20 cellular contexts compared by ENCODE assay signal in the genomic region with DNA sequence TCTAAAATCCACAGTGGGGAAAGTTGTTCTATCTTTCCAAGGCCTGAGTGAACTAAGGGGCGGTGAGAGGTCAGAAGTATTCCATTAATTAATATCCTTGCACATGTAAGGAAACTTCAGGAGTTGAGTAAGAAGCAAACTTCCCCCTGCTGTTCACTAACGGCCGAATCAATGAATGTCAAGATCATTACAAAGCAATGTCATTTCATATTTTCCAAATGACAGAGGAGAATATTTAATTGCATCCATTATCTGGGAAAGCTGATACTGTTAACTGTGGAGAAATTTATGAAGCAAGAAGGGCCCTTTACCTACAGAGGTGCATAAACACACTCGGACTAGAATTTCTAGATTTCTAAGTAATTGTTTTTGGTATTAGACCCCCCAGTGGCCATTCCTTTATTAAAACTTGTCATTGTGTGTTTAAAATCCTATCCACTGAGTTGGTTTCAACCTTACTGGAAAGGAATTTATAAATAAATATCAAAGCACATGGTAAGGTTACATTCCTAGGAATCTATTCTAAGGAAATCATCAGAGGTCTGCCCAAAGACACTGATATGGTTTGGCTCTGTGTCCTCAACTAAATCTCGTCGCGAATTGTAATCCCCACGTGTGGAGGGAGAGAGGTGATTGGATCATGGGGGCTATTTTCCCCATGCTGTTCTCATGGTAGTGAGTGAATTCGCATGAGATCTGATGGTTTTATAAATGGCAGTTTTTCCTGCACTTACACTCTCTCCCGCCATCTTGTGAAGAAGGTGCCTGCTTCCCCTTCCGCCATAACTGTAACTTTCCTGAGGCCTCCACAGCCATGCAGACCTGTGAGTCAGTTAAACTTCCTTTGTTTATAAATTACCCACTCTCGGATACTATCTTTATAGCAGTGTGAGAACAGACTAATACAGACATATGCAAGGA. TPM values are rescaled to one million over a fixed set of nuclear protein-coding genes. Genes with fewer than 3 reads are reported as not detected.
A peak's percentile ranks its signal among the peaks of the same experiment; 100 is the strongest.
DNase-seq lines count a peak whose midpoint lies in the region; TF ChIP-seq lines count a peak whose summit lies in the region.
"Had no signal": no experiment of that assay in that cellular context is flagged by ENCODE, and none has a peak within 500 bp of the region (broad histone marks: within the 10 kb centered on the region; RNA-seq: fewer than 3 reads in every experiment).

No MANE protein-coding gene starts in this region.

- intact Hi-C loops in transverse colon (cut with DNase I; ENCODE audit: low total_unique reads), result no loop called here

- WGBS in endodermal cell (ENCODE audit: insufficient coverage in 1 of 2, insufficient read length in 1 of 2), 2 experiments, result 90 to 93% methylated on average over 9 to 12 of the region's 12 CpGs
- 80 to 92% methylated on average over 7 to 12 of the region's 12 CpGs for WGBS in transverse colon (ENCODE audit: low coverage in 1 of 2), 2 donors

- H3K9ac ChIP-seq in endodermal cell (ENCODE audit: extremely low read depth, low read length, poor library complexity, severe bottlenecking), result no peak overlapping the region
- H3K9ac ChIP-seq: BLaER1 treated with 17β-estradiol and CSF1 and Interleukin-3, amounts not matched to agents 10 nM and 100 nM had no signal

- H3K27ac Mint-ChIP-seq in endodermal cell, result no peak overlapping the region
- H3K27ac Mint-ChIP-seq: activated CD4-positive, alpha-beta T cell treated with anti-CD3 and anti-CD28 coated beads, Interleukin-2, amount 10 ng/mL, durations not matched to agents 7 days and 5 days; activated T-helper 1 cell treated with anti-CD3 and anti-CD28 coated beads, Interleukin-12 subunit alpha, Interleukin-12 subunit beta, Interleukin-2, Interleukin-4 antibody, amounts not matched to agents 30 ng/mL and 10 ng/mL and 1 ng/mL, durations not matched to agents 14 hours and 24 hours and 36 hours; natural killer cell; stimulated activated memory B cell treated with anti-CD40 and anti-IgM and Interleukin-4, amounts not matched to agents 10 μg/mL and 1 μg/mL and 100 μg/mL, for 72 hours; T-helper 17 cell had no signal

- H3K9me3 Mint-ChIP-seq in endodermal cell, result no peaks in the 10 kb centered on the region
- H3K9me3 Mint-ChIP-seq: activated CD4-positive, alpha-beta T cell treated with anti-CD3 and anti-CD28 coated beads, Interleukin-2, amount 10 ng/mL, durations not matched to agents 7 days and 5 days; activated T-helper 1 cell treated with anti-CD3 and anti-CD28 coated beads, Interleukin-12 subunit alpha, Interleukin-12 subunit beta, Interleukin-2, Interleukin-4 antibody, amounts not matched to agents 30 ng/mL and 10 ng/mL and 1 ng/mL, durations not matched to agents 14 hours and 24 hours and 36 hours; natural killer cell; stimulated activated memory B cell treated with anti-CD40 and anti-IgM and Interleukin-4, amounts not matched to agents 10 μg/mL and 1 μg/mL and 100 μg/mL, for 72 hours had no signal

- no peak for TF ChIP-seq POLR2A in transverse colon (IDR thresholded peaks at IDR 0.05)

- no peaks in the 10 kb centered on the region for H3K4me1 Mint-ChIP-seq in endodermal cell
- H3K4me1 Mint-ChIP-seq: natural killer cell; stimulated activated memory B cell treated with anti-CD40 and anti-IgM and Interleukin-4, amounts not matched to agents 10 μg/mL and 1 μg/mL and 100 μg/mL, for 72 hours; T-helper 17 cell had no signal

- no peak overlapping the region for H3K4me3 Mint-ChIP-seq in endodermal cell
- H3K4me3 Mint-ChIP-seq: activated CD4-positive, alpha-beta T cell treated with anti-CD3 and anti-CD28 coated beads, Interleukin-2, amount 10 ng/mL, durations not matched to agents 7 days and 5 days; activated T-helper 1 cell treated with anti-CD3 and anti-CD28 coated beads, Interleukin-12 subunit alpha, Interleukin-12 subunit beta, Interleukin-2, Interleukin-4 antibody, amounts not matched to agents 30 ng/mL and 10 ng/mL and 1 ng/mL, durations not matched to agents 14 hours and 24 hours and 36 hours; natural killer cell; stimulated activated memory B cell treated with anti-CD40 and anti-IgM and Interleukin-4, amounts not matched to agents 10 μg/mL and 1 μg/mL and 100 μg/mL, for 72 hours; T-helper 17 cell had no signal

- H3K36me3 ChIP-seq in MG63 (no peaks in the 10 kb centered on the region), endodermal cell (ENCODE audit: control insufficient read depth, insufficient read depth, low read length) (no peaks in the 10 kb centered on the region), transverse colon (no peaks in the 10 kb centered on the region)
- H3K36me3 ChIP-seq: BLaER1 treated with 17β-estradiol and CSF1 and Interleukin-3, amounts not matched to agents 10 nM and 100 nM; left lung had no signal

- H3K4me3 ChIP-seq in MG63, result no peak overlapping the region
- H3K4me3 ChIP-seq in astrocyte of the spinal cord (ENCODE audit: low read depth, low read length), result no peak overlapping the region
- no peak overlapping the region for H3K4me3 ChIP-seq in endodermal cell (ENCODE audit: low read length)
- no peak overlapping the region for H3K4me3 ChIP-seq in transverse colon
- H3K4me3 ChIP-seq: BLaER1 treated with 17β-estradiol and CSF1 and Interleukin-3, amounts not matched to agents 10 nM and 100 nM; left lung had no signal

- TF ChIP-seq CTCF in astrocyte of the spinal cord (IDR thresholded peaks at IDR 0.05; ENCODE audit: low read depth, low read length) (peak; percentile 4), endodermal cell (conservative IDR thresholded peaks at IDR 0.05) (no peak), transverse colon (IDR thresholded peaks at IDR 0.05) (no peak)

- H3K9me3 ChIP-seq in MG63, result no peaks in the 10 kb centered on the region
- no peaks in the 10 kb centered on the region for H3K9me3 ChIP-seq in endodermal cell (ENCODE audit: control insufficient read depth, low read length)
- no peaks in the 10 kb centered on the region for H3K9me3 ChIP-seq in transverse colon
- H3K9me3 ChIP-seq: BLaER1 treated with 17β-estradiol and CSF1 and Interleukin-3, amounts not matched to agents 10 nM and 100 nM; left lung had no signal

- no peaks in the 10 kb centered on the region for H3K4me1 ChIP-seq in endodermal cell (ENCODE audit: control insufficient read depth, insufficient read depth, low read length)
- no peaks in the 10 kb centered on the region for H3K4me1 ChIP-seq in transverse colon
- H3K4me1 ChIP-seq: left lung had no signal

- DNase-seq in AG20443 (ENCODE audit: low spot score) (peak; percentile 28), MG63 (peak; percentile 76), astrocyte of the spinal cord (ENCODE audit: low read depth, low spot score) (peak; percentile 77), kidney tubule cell (ENCODE audit: low spot score) (peak; percentile 72), OCI-M1 (lab: John Stamatoyannopoulos, UW) (no peak), HPDE6-E6E7 (ENCODE audit: extremely low spot score) (no peak), endodermal cell (no peak), transverse colon (no peak)
- DNase-seq: activated CD4-positive, alpha-beta T cell treated with anti-CD3 and anti-CD28 coated beads, Interleukin-2, amount 10 ng/mL, durations not matched to agents 7 days and 5 days; effector CD8-positive, alpha-beta T cell; left lung; natural killer cell; NCI-H446; right cardiac atrium; RPMI8226; stimulated activated CD4-positive, alpha-beta T cell treated with anti-CD3 and anti-CD28 coated beads, Interleukin-4, amount 100 ng/mL, for 4 hours; T-helper 17 cell had no signal

- H3K27ac ChIP-seq in endodermal cell (ENCODE audit: low read depth, low read length) (no peak overlapping the region), transverse colon (no peak overlapping the region)
- H3K27ac ChIP-seq: BLaER1 treated with 17β-estradiol and CSF1 and Interleukin-3, amounts not matched to agents 10 nM and 100 nM; left lung had no signal

- H3K27me3 ChIP-seq in MG63 (no peaks in the 10 kb centered on the region), endodermal cell (ENCODE audit: control insufficient read depth, insufficient read depth, low read length, poor library complexity, severe bottlenecking) (no peaks in the 10 kb centered on the region), transverse colon (no peaks in the 10 kb centered on the region)
- H3K27me3 ChIP-seq: BLaER1 treated with 17β-estradiol and CSF1 and Interleukin-3, amounts not matched to agents 10 nM and 100 nM; left lung had no signal

- H3K36me3 Mint-ChIP-seq in endodermal cell (ENCODE audit: low read depth), result no peaks in the 10 kb centered on the region
- H3K36me3 Mint-ChIP-seq: natural killer cell; stimulated activated memory B cell treated with anti-CD40 and anti-IgM and Interleukin-4, amounts not matched to agents 10 μg/mL and 1 μg/mL and 100 μg/mL, for 72 hours had no signal

- H3K27me3 Mint-ChIP-seq in endodermal cell (ENCODE audit: insufficient read depth), result no peaks in the 10 kb centered on the region
- H3K27me3 Mint-ChIP-seq: activated CD4-positive, alpha-beta T cell treated with anti-CD3 and anti-CD28 coated beads, Interleukin-2, amount 10 ng/mL, durations not matched to agents 7 days and 5 days; T-helper 17 cell had no signal

- TF ChIP-seq EP300 in transverse colon (IDR thresholded peaks at IDR 0.05; ENCODE audit: low read depth), result no peak

- in situ Hi-C loops in astrocyte of the spinal cord (cut with HindIII; ENCODE audit: low sequenced_read_pairs), result no loop called here
- in situ Hi-C loops in transverse colon (cut with MboI; ENCODE audit: low pct_ligation_motif_present in 1 of 4, low pct_unique_long_range_greater_than_20kb in 1 of 4, low sequenced_read_pairs in 3 of 4), result no loop called here

RNA-seq across cellular contexts. Expression of gene SMURF2, which starts 20.4 kb away (rescaled TPM):
- total RNA-seq in MG63 (2014; rRNA removed; shearing (Covaris generic); ENCODE audit: low replicate concordance), result 154 and 184 TPM in 2 replicates
- total RNA-seq in endodermal cell, result 10 to 100 TPM; 33.6 to 34.1 TPM
- 25.2 TPM for polyA plus RNA-seq in endodermal cell (2013, experiment 1 of 2)
- 27.9 TPM for polyA plus RNA-seq in endodermal cell (2013, experiment 2 of 2)
- 10 to 100 TPM in 3 of 4 donors, 1 to 10 TPM in 1; 5.0 to 27.0 (median 14.0) TPM for total RNA-seq in transverse colon

Comparison
In these comparisons a context has a peak if more than half of its experiments do, and no peak if none do; other contexts are left out.
1. DNase-seq: peak in AG20443 (single experiment), MG63 (single experiment), astrocyte of the spinal cord (single experiment) and kidney tubule cell (single experiment); none in OCI-M1 (single experiment), HPDE6-E6E7 (single experiment), endodermal cell (single experiment) and transverse colon (single experiment).